In genomic region chrX:2707334-2707760, GRCh38 we compare ENCODE assay signal across 8 cellular contexts. TPM values are rescaled to one million over a fixed set of nuclear protein-coding genes. Genes with fewer than 3 reads are reported as not detected.
DNase-seq lines count a peak whose midpoint lies in the region; ATAC-seq and TF ChIP-seq lines count a peak whose summit lies in the region.

No MANE protein-coding gene starts in this region.

- H3K36me3 ChIP-seq in OCI-LY3 (replicated peaks; ENCODE audit: low read depth, low read length) (peaks cover 7% of the 10 kb centered on the region), ascending aorta (peaks cover 5 to 11% of the 10 kb centered on the region in 2 donors)

- no peak overlapping the region for H2AFZ ChIP-seq in OCI-LY3 (ENCODE audit: low read depth, low read length)

- no peaks in the 10 kb centered on the region for H3K27me3 ChIP-seq in OCI-LY3 (ENCODE audit: low read depth, low read length)
- H3K27me3 ChIP-seq in ascending aorta: no peaks in the 10 kb centered on the region

- H3K9me3 ChIP-seq in OCI-LY3 (ENCODE audit: insufficient read depth, low read length) (no peaks in the 10 kb centered on the region), ascending aorta (no peaks in the 10 kb centered on the region)

- H3K4me3 ChIP-seq in OCI-LY3 (ENCODE audit: low read length): peak overlapping the region; percentile 41
- no peak overlapping the region for H3K4me3 ChIP-seq in ascending aorta

- peak; percentile 49 to 74 for DNase-seq in ascending aorta (ENCODE audit: low spot score in 2 of 2)
- DNase-seq in iris pigment epithelial cell (ENCODE audit: low read depth): peak; percentile 88
- peak; percentile 19 to 55 for DNase-seq in stimulated activated CD4-positive, alpha-beta T cell treated with anti-CD3 and anti-CD28 coated beads, Interleukin-4, amount 100 ng/mL, for 4 hours
- no peak for DNase-seq in NCI-H2171 (lab: John Stamatoyannopoulos, UW)
- DNase-seq in NCI-H1105 treated with DMSO at 0.1 percent for 48 hours (lab: John Stamatoyannopoulos, UW): no peak

- peak overlapping the region; percentile 70 for H3K4me2 ChIP-seq in OCI-LY3 (ENCODE audit: low read length)

- ATAC-seq in HG02610 (IDR thresholded peaks at IDR 0.05; ENCODE audit: unreplicated experiment): peak; percentile 84

- 0 out of 3 replicates have a peak, but pooled peaks have one; percentile 1 for TF ChIP-seq CTCF in GM12872 (IDR thresholded peaks at IDR 0.05; ENCODE audit: insufficient read depth, low read depth, low read length)
- TF ChIP-seq CTCF in OCI-LY3 (IDR thresholded peaks at IDR 0.05; ENCODE audit: low read depth, low read length): peak; percentile 39
- no peak for TF ChIP-seq CTCF in ascending aorta (IDR thresholded peaks at IDR 0.05)

- peaks cover 72% of the 10 kb centered on the region for H3K79me2 ChIP-seq in OCI-LY3 (ENCODE audit: low read length)

- H3K27ac ChIP-seq in OCI-LY3 (ENCODE audit: low read length): peak overlapping the region; percentile 71
- no peak overlapping the region for H3K27ac ChIP-seq in ascending aorta

- peaks cover 44% of the 10 kb centered on the region for H3K4me1 ChIP-seq in OCI-LY3 (ENCODE audit: low read length)
- H3K4me1 ChIP-seq in ascending aorta: peaks cover 0 to 29% of the 10 kb centered on the region in 2 donors

- intact Hi-C loops in ascending aorta (cut with DNase I): no loop called here

- H3K9ac ChIP-seq in OCI-LY3 (ENCODE audit: low read length): peak overlapping the region; percentile 36; the same call in 1 of the 2 replicates

- peaks cover 29% of the 10 kb centered on the region for H4K20me1 ChIP-seq in OCI-LY3 (ENCODE audit: insufficient read depth, low read length)

RNA-seq across cellular contexts. Expression of gene CD99, which starts 16.3 kb away (rescaled TPM):
- 262 TPM for total RNA-seq in ascending aorta

RNA-seq across cellular contexts. Expression of gene XG, which starts 44.5 kb away (rescaled TPM):
- total RNA-seq in ascending aorta: 1.3 TPM

Comparison
In these comparisons a context has a peak if more than half of its experiments do, and no peak if none do; other contexts are left out.
1. CTCF ChIP-seq: peak in GM12872 (single experiment) and OCI-LY3 (single experiment); none in ascending aorta (0 of 3).
2. DNase-seq: peak in ascending aorta (2 of 2), iris pigment epithelial cell (single experiment) and stimulated activated CD4-positive, alpha-beta T cell treated with anti-CD3 and anti-CD28 coated beads, Interleukin-4, amount 100 ng/mL, for 4 hours (2 of 2); none in NCI-H2171 (single experiment) and NCI-H1105 treated with DMSO at 0.1 percent for 48 hours (single experiment).